In the genomic region with DNA sequence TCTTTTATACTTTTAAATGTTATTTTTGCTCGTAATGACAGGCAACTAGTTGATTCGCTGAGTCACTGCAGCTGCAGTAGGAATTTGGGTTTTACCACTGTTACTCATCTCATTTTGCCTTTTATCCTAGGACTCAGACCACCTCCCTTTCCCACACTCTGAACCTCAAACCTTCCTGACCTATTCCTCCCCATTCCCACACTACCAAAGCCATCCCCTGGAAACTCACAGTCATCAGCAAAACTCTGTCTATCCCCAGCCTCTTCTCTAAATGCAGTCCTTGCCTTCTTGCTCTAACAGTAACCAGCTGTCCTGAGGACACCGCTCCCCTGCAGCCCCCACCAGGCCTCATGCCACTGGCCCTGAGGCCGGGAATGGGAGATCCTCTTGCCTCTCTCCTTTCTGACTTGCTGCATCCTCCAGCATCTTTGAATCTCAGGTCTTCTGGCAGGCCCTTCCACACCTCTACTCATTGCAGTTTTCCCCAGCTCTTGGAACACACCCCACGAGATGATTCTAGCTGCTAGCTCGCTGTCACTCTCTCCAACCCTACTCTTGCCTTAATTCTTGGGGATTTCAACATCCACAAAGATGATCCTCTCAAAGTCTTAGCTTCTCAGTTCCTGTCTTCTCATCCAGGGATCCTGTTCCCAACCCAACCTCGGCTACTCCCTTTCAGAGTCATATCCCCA, we compare ENCODE assay signal across 12 cellular contexts. TPM values are rescaled to one million over a fixed set of nuclear protein-coding genes. Genes with fewer than 3 reads are reported as not detected.
DNase-seq lines count a peak whose midpoint lies in the region; ATAC-seq, FAIRE-seq and TF ChIP-seq lines count a peak whose summit lies in the region.
"Had no signal": no experiment of that assay in that cellular context is flagged by ENCODE, and none has a peak within 500 bp of the region (broad histone marks: within the 10 kb centered on the region; RNA-seq: fewer than 3 reads in every experiment).

No MANE protein-coding gene starts in this region.

- ATAC-seq in omental fat pad (ENCODE audit: low FRiP score) (peak; percentile 57), HG02840 (IDR thresholded peaks at IDR 0.05; ENCODE audit: low FRiP score, unreplicated experiment) (no peak)
- ATAC-seq: right lobe of liver had no signal

- intact Hi-C loops in uterus (cut with DNase I; ENCODE audit: low total_unique reads): no loop called here

- H3K36me3 ChIP-seq in uterus: no peaks in the 10 kb centered on the region
- H3K36me3 ChIP-seq: right lobe of liver, vagina had no signal

- no peaks in the 10 kb centered on the region for H3K4me1 ChIP-seq in uterus
- H3K4me1 ChIP-seq: right lobe of liver, vagina had no signal

- no peaks in the 10 kb centered on the region for H3K9me3 ChIP-seq in uterus
- H3K9me3 ChIP-seq: right lobe of liver, vagina had no signal

- H3K27me3 ChIP-seq in uterus: no peaks in the 10 kb centered on the region
- H3K27me3 ChIP-seq: right lobe of liver, vagina had no signal

- TF ChIP-seq CTCF in epithelial cell of proximal tubule (conservative IDR thresholded peaks at IDR 0.05; ENCODE audit: low read depth, low read length) (no peak), omental fat pad (IDR thresholded peaks at IDR 0.05) (no peak), uterus (IDR thresholded peaks at IDR 0.05) (no peak)

- H3K4me3 ChIP-seq in epithelial cell of proximal tubule (ENCODE audit: low read depth, low read length) (no peak overlapping the region), uterus (no peak overlapping the region)
- H3K4me3 ChIP-seq: right lobe of liver, vagina had no signal

- DNase-seq in EH (ENCODE audit: low read depth) (peak; percentile 97), RCC 7860 (ENCODE audit: low spot score) (peak; percentile 69), epithelial cell of proximal tubule (ENCODE audit: low read depth) (peak; percentile 31), omental fat pad (ENCODE audit: low spot score) (no peak), NCI-H69 (lab: John Stamatoyannopoulos, UW) (no peak), NCI-H187 treated with DMSO at 0.1 percent for 48 hours (lab: John Stamatoyannopoulos, UW) (no peak), uterus (no peak)
- DNase-seq: amygdala, right lobe of liver had no signal

- H3K27ac ChIP-seq in uterus: no peak overlapping the region
- H3K27ac ChIP-seq: right lobe of liver, vagina had no signal

- FAIRE-seq in RCC 7860 (lab: Jason Lieb, UNC): peak; percentile 93

- TF ChIP-seq POLR2A in uterus (IDR thresholded peaks at IDR 0.05): no peak

RNA-seq across cellular contexts. Expression of a gene that starts 55.9 kb away (rescaled TPM):
- total RNA-seq in epithelial cell of proximal tubule (not detected in 2 replicates), omental fat pad (under 1 TPM; 0.24 to 0.95 (median 0.33) TPM), uterus (1 to 10 TPM in 1 of 4 donors, not detected in 3; 1.2 TPM)
- total RNA-seq: NCI-H460, vagina had no signal

Comparison
In these comparisons a context has a peak if more than half of its experiments do, and no peak if none do; other contexts are left out.
1. DNase-seq: peak in EH (single experiment), RCC 7860 (single experiment) and epithelial cell of proximal tubule (single experiment); none in omental fat pad (single experiment), NCI-H69 (single experiment), NCI-H187 treated with DMSO at 0.1 percent for 48 hours (single experiment) and uterus (0 of 2).